In the genomic region with DNA sequence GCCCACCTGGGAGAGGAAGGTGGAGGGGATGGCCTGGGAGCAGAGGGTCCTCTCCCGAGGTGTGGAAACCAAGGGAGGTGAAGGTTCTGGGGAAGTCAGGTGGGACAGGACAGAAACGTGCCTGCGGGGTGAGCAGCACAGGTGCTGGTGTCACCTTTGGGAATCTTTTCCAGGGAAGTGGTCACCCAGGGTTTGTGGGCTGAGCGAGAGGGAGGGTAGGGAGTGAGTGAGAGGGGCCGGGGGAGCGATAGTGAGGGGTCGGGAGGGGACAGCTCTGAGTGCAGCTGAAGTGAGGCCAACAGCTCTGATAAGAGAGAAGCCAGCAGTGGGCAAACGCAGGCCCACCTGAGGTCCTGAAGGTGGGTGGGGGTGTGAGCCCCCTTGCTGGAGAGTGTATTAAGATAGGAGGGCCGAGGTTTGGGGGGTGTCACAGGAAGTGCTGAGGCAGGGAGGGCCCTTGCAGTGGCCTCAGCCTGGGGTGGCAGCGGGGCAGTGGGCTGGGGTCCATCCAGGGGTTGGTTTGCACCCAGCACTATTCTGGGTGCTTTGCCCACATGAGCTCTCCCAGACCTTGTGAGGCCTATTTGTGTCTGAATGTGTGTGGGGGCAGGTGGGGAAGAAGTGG, we compare ENCODE assay signal across 15 cellular contexts. TPM values are rescaled to one million over a fixed set of nuclear protein-coding genes. Genes with fewer than 3 reads are reported as not detected.
A peak's percentile ranks its signal among the peaks of the same experiment; 100 is the strongest.
DNase-seq lines count a peak whose midpoint lies in the region; ATAC-seq and TF ChIP-seq lines count a peak whose summit lies in the region.
"Had no signal": no experiment of that assay in that cellular context is flagged by ENCODE, and none has a peak within 500 bp of the region (broad histone marks: within the 10 kb centered on the region; RNA-seq: fewer than 3 reads in every experiment).

No MANE protein-coding gene starts in this region.

- ATAC-seq in activated CD8-positive, alpha-beta memory T cell treated with anti-CD3 and anti-CD28 coated beads, Interleukin-2, amount 10 ng/mL, durations not matched to agents 7 days and 5 days = no peak
- ATAC-seq in naive B cell (ENCODE audit: low read depth in 2 of 2) = no peak

- WGBS in GM23248 (ENCODE audit: low coverage in 1 of 2, low lambda C conversion rate in 2 of 2, missing lambda C conversion rate in 2 of 2), 2 experiments = 50 to 57% methylated on average over 5 to 10 of the region's 10 CpGs

- no peaks in the 10 kb centered on the region for H3K9me2 ChIP-seq in GM23248 (ENCODE audit: insufficient read depth)

- no peak overlapping the region for H3K4me3 Mint-ChIP-seq in activated CD8-positive, alpha-beta memory T cell treated with anti-CD3 and anti-CD28 coated beads, Interleukin-2, amount 10 ng/mL, durations not matched to agents 7 days and 5 days
- peak overlapping the region in 6 of 8 donors; percentile 16 to 73 (median 36) for H3K4me3 Mint-ChIP-seq in naive B cell
- H3K4me3 Mint-ChIP-seq: activated naive CD8-positive, alpha-beta T cell treated with anti-CD3 and anti-CD28 coated beads, Interleukin-2, amount 10 ng/mL, durations not matched to agents 7 days and 5 days; T-helper 2 cell treated with Interferon-gamma antibody and Interleukin-4, amounts not matched to agents 5 μg/mL and 100 μg/mL, for 36 hours had no signal

- no peaks in the 10 kb centered on the region for H3K9me3 ChIP-seq in GM23248 (ENCODE audit: low read depth)

- H3K4me2 ChIP-seq in GM23248 (ENCODE audit: unreplicated experiment) = no peak overlapping the region
- H3K4me2 ChIP-seq: KMS-11 had no signal

- TF ChIP-seq CTCF in coronary artery (IDR thresholded peaks at IDR 0.05) = no peak

- H3K4me1 Mint-ChIP-seq in activated CD8-positive, alpha-beta memory T cell treated with anti-CD3 and anti-CD28 coated beads, Interleukin-2, amount 10 ng/mL, durations not matched to agents 7 days and 5 days = peaks cover 6% of the 10 kb centered on the region
- peaks cover 23 to 30% (median 29%) of the 10 kb centered on the region in 3 donors for H3K4me1 Mint-ChIP-seq in naive B cell

- H4K20me1 ChIP-seq in GM23248 (ENCODE audit: insufficient read depth) = no peaks in the 10 kb centered on the region

- DNase-seq in activated CD8-positive, alpha-beta memory T cell treated with anti-CD3 and anti-CD28 coated beads for 24 hours = peak; percentile 47
- DNase-seq in activated CD8-positive, alpha-beta memory T cell treated with anti-CD3 and anti-CD28 coated beads, Interleukin-2, amount 10 ng/mL, durations not matched to agents 7 days and 5 days = no peak
- DNase-seq in coronary artery (ENCODE audit: low spot score) = peak; percentile 68
- DNase-seq in naive B cell = no peak
- no peak for DNase-seq in activated T-cell treated with anti-CD3 and anti-CD28 coated beads for 4 hours
- no peak for DNase-seq in GM23248
- no peak for DNase-seq in activated CD4-positive, alpha-beta T cell treated with anti-CD3 and anti-CD28 coated beads, Interleukin-2, amount 50 U/mL, for 4 hours
- DNase-seq: activated CD4-positive, CD25-positive, alpha-beta regulatory T cell treated with anti-CD3 and anti-CD28 coated beads, Interleukin-2, amount 50 U/mL, for 72 hours; activated naive CD8-positive, alpha-beta T cell treated with anti-CD3 and anti-CD28 coated beads, Interleukin-2, amount 10 ng/mL, durations not matched to agents 7 days and 5 days; central memory CD4-positive, alpha-beta T cell; NCI-H1417 had no signal

- H3K27ac ChIP-seq in coronary artery = peak overlapping the region in 1 of 2 donors; percentile 66
- H3K27ac ChIP-seq in temporal lobe (ENCODE audit: low read depth, low read length) = peak overlapping the region; percentile 80
- H3K27ac ChIP-seq in GM23248 = no peak overlapping the region
- H3K27ac ChIP-seq: C4-2B, KMS-11 had no signal

- CTCF ChIA-PET in activated CD8-positive, alpha-beta memory T cell treated with anti-CD3 and anti-CD28 coated beads, Interleukin-2, amount 10 ng/mL, durations not matched to agents 7 days and 5 days (lab: Charles Lee) = no interaction called here

- H3K27ac Mint-ChIP-seq in activated CD8-positive, alpha-beta memory T cell treated with anti-CD3 and anti-CD28 coated beads, Interleukin-2, amount 10 ng/mL, durations not matched to agents 7 days and 5 days = no peak overlapping the region
- peak overlapping the region in 2 of 6 donors; percentile 50 to 80 for H3K27ac Mint-ChIP-seq in naive B cell
- H3K27ac Mint-ChIP-seq: activated naive CD8-positive, alpha-beta T cell treated with anti-CD3 and anti-CD28 coated beads, Interleukin-2, amount 10 ng/mL, durations not matched to agents 7 days and 5 days; T-helper 2 cell treated with Interferon-gamma antibody and Interleukin-4, amounts not matched to agents 5 μg/mL and 100 μg/mL, for 36 hours had no signal

- no peaks in the 10 kb centered on the region for H3K4me1 ChIP-seq in GM23248 (ENCODE audit: insufficient read depth)

- H3F3A ChIP-seq in GM23248 (ENCODE audit: insufficient read depth) = no peaks in the 10 kb centered on the region

- no peaks in the 10 kb centered on the region for H3K9me3 Mint-ChIP-seq in activated CD8-positive, alpha-beta memory T cell treated with anti-CD3 and anti-CD28 coated beads, Interleukin-2, amount 10 ng/mL, durations not matched to agents 7 days and 5 days (ENCODE audit: low read depth)
- peaks cover 0 to 3% (median 0%) of the 10 kb centered on the region in 7 donors for H3K9me3 Mint-ChIP-seq in naive B cell
- H3K9me3 Mint-ChIP-seq: activated naive CD8-positive, alpha-beta T cell treated with anti-CD3 and anti-CD28 coated beads, Interleukin-2, amount 10 ng/mL, durations not matched to agents 7 days and 5 days; T-helper 2 cell treated with Interferon-gamma antibody and Interleukin-4, amounts not matched to agents 5 μg/mL and 100 μg/mL, for 36 hours had no signal

- in situ Hi-C loops in GM23248 (cut with MboI) = no loop called here

- H3K27me3 Mint-ChIP-seq in activated CD8-positive, alpha-beta memory T cell treated with anti-CD3 and anti-CD28 coated beads, Interleukin-2, amount 10 ng/mL, durations not matched to agents 7 days and 5 days = peaks cover 59% of the 10 kb centered on the region
- H3K27me3 Mint-ChIP-seq in naive B cell = peaks cover 30 to 56% (median 52%) of the 10 kb centered on the region in 3 donors

- peaks cover 20% of the 10 kb centered on the region for H3K27me3 ChIP-seq in GM23248 (replicated peaks; ENCODE audit: insufficient read depth)

- H3K36me3 Mint-ChIP-seq in activated CD8-positive, alpha-beta memory T cell treated with anti-CD3 and anti-CD28 coated beads, Interleukin-2, amount 10 ng/mL, durations not matched to agents 7 days and 5 days = no peaks in the 10 kb centered on the region
- H3K36me3 Mint-ChIP-seq in naive B cell = peaks cover 0 to 12% of the 10 kb centered on the region in 2 donors
- H3K36me3 Mint-ChIP-seq: activated naive CD8-positive, alpha-beta T cell treated with anti-CD3 and anti-CD28 coated beads, Interleukin-2, amount 10 ng/mL, durations not matched to agents 7 days and 5 days had no signal

- no peak overlapping the region for H2AFZ ChIP-seq in GM23248

- no peaks in the 10 kb centered on the region for H3K79me2 ChIP-seq in GM23248 (ENCODE audit: insufficient read depth)

- H3K9ac ChIP-seq in GM23248 = no peak overlapping the region
- H3K9ac ChIP-seq: KMS-11 had no signal

- H3K4me3 ChIP-seq in coronary artery (no peak overlapping the region), GM23248 (no peak overlapping the region)

- H3K36me3 ChIP-seq in GM23248 (ENCODE audit: low read depth) = no peaks in the 10 kb centered on the region

RNA-seq across cellular contexts. Expression of gene SHANK3, which starts 1.6 kb away (rescaled TPM):
- total RNA-seq in activated CD8-positive, alpha-beta memory T cell treated with anti-CD3 and anti-CD28 coated beads, Interleukin-2, amount 10 ng/mL, durations not matched to agents 7 days and 5 days = under 1 TPM in 1 of 2 experiments, not detected in 1; 0.05 TPM
- polyA plus RNA-seq in naive B cell (ENCODE audit: low read depth in 6 of 6) (not detected), GM23248 (2016; fragmentation: Nextera tagmentation; extraction: Ambion mirVana) (0.08 and 0.10 TPM in 2 replicates)
- 5.9 TPM for total RNA-seq in temporal lobe
- total RNA-seq in GM23248 (2014; rRNA removed; shearing (Covaris generic)) = 0.51 and 0.97 TPM in 2 replicates

RNA-seq across cellular contexts. Expression of gene ARSA, which starts 43.1 kb away (rescaled TPM):
- 10 to 100 TPM; 49.6 to 68.2 TPM for total RNA-seq in activated CD8-positive, alpha-beta memory T cell treated with anti-CD3 and anti-CD28 coated beads, Interleukin-2, amount 10 ng/mL, durations not matched to agents 7 days and 5 days
- polyA plus RNA-seq in naive B cell (ENCODE audit: low read depth in 6 of 6) = 10 to 100 TPM in 2 of 6 donors, 1 to 10 TPM in 4; 7.5 to 12.5 (median 8.8) TPM
- total RNA-seq in temporal lobe = 6.6 TPM
- total RNA-seq in GM23248 (2014; rRNA removed; shearing (Covaris generic)) = 59.6 and 59.7 TPM in 2 replicates
- polyA plus RNA-seq in GM23248 (2016; fragmentation: Nextera tagmentation; extraction: Ambion mirVana) = 31.7 and 32.9 TPM in 2 replicates

Comparison
In these comparisons a context has a peak if more than half of its experiments do, and no peak if none do; other contexts are left out.
1. DNase-seq: peak in activated CD8-positive, alpha-beta memory T cell treated with anti-CD3 and anti-CD28 coated beads for 24 hours (single experiment) and coronary artery (single experiment); none in activated CD8-positive, alpha-beta memory T cell treated with anti-CD3 and anti-CD28 coated beads, Interleukin-2, amount 10 ng/mL, durations not matched to agents 7 days and 5 days (single experiment), naive B cell (single experiment), activated T-cell treated with anti-CD3 and anti-CD28 coated beads for 4 hours (single experiment), GM23248 (single experiment) and activated CD4-positive, alpha-beta T cell treated with anti-CD3 and anti-CD28 coated beads, Interleukin-2, amount 50 U/mL, for 4 hours (0 of 2).